Comparison of ENCODE assay signal across 9 cellular contexts in genomic region chr11:12813371-12814225, GRCh38.
DNase-seq lines count a peak whose midpoint lies in the region; ATAC-seq and TF ChIP-seq lines count a peak whose summit lies in the region.
"Had no signal": no experiment of that assay in that cellular context is flagged by ENCODE, and none has a peak within 500 bp of the region (broad histone marks: within the 10 kb centered on the region; RNA-seq: fewer than 3 reads in every experiment).

No MANE protein-coding gene starts in this region.

- POLR2A ChIA-PET in WTC11 (lab: Charles Lee), result interaction anchor here (0.9 to 1.3 kb wide), 3 partner anchors 8 to 51 kb away, joined by 3 to 6 read pairs (median 3); no protein-coding TSS in a partner anchor

- H3K4me1 Mint-ChIP-seq in WTC11, result peaks cover 71% of the 10 kb centered on the region
- H3K4me1 Mint-ChIP-seq in immature natural killer cell, result no peaks in the 10 kb centered on the region

- peaks cover 15 to 77% (median 60%) of the 10 kb centered on the region in 9 donors for H3K4me1 ChIP-seq in heart right ventricle
- H3K4me1 ChIP-seq in prostate gland (replicated peaks), result peaks cover 2% of the 10 kb centered on the region

- H3K27me3 ChIP-seq in heart right ventricle (no peaks in the 10 kb centered on the region), prostate gland (replicated peaks; ENCODE audit: insufficient read depth) (no peaks in the 10 kb centered on the region)

- H3K27ac Mint-ChIP-seq in WTC11 (peak overlapping the region; percentile 25; the same call in 1 of the 2 replicates), immature natural killer cell (no peak overlapping the region)

- H3K36me3 Mint-ChIP-seq in WTC11 (no peaks in the 10 kb centered on the region), immature natural killer cell (no peaks in the 10 kb centered on the region)

- intact Hi-C loops in heart right ventricle (cut with DNase I), result loop anchor here in 6 of 10 donors (5.0 to 10.0 kb wide), 6 partner anchors 71 to 399 kb away; partner anchors contain the start of gene TEAD1 (in 3 of the 6)
- intact Hi-C loops in prostate gland (cut with DNase I), result loop anchor here (5.0 to 10.0 kb wide), 3 partner anchors 79 to 209 kb away; no protein-coding TSS in a partner anchor

- H3K9me3 Mint-ChIP-seq in WTC11 (no peaks in the 10 kb centered on the region), immature natural killer cell (no peaks in the 10 kb centered on the region)

- DNase-seq in EH (ENCODE audit: low read depth), result peak; percentile 62
- DNase-seq in WTC11 (ENCODE audit: low spot score), result no peak
- DNase-seq in heart right ventricle, result peak in 1 of 2 donors; percentile 24
- no peak for DNase-seq in prostate gland (ENCODE audit: low spot score)
- no peak for DNase-seq in NCI-H1092 (lab: John Stamatoyannopoulos, UW)
- DNase-seq in effector CD8-positive, alpha-beta T cell (lab: John Stamatoyannopoulos, UW), result no peak
- DNase-seq in immature natural killer cell, result no peak
- no peak for DNase-seq in dedifferentiated amniotic fluid mesenchymal stem cell (ENCODE audit: extremely low spot score)
- DNase-seq: COR-L47 had no signal

- ATAC-seq in WTC11, result no peak
- ATAC-seq in heart right ventricle, result peak; percentile 12 to 50 (median 32)

- no peak overlapping the region for H3K4me3 Mint-ChIP-seq in WTC11
- H3K4me3 Mint-ChIP-seq in immature natural killer cell, result no peak overlapping the region

- no peak for TF ChIP-seq POLR2A in prostate gland (IDR thresholded peaks at IDR 0.05)

- H3K9me3 ChIP-seq in heart right ventricle, result no peaks in the 10 kb centered on the region
- H3K9me3 ChIP-seq in prostate gland, result no peaks in the 10 kb centered on the region

- no peaks in the 10 kb centered on the region for H3K27me3 Mint-ChIP-seq in WTC11 (ENCODE audit: low read depth)
- H3K27me3 Mint-ChIP-seq in immature natural killer cell (ENCODE audit: low read depth in 3 of 3), result peaks cover 0 to 4% (median 4%) of the 10 kb centered on the region in 3 donors

- H3K4me3 ChIP-seq in heart right ventricle, result no peak overlapping the region
- H3K4me3 ChIP-seq in prostate gland, result no peak overlapping the region

- H3K36me3 ChIP-seq in heart right ventricle (no peaks in the 10 kb centered on the region), prostate gland (no peaks in the 10 kb centered on the region)

- TF ChIP-seq CTCF in WTC11 (IDR thresholded peaks at IDR 0.05) (no peak), heart right ventricle (IDR thresholded peaks at IDR 0.05) (peak in 1 of 9 donors; percentile 13), prostate gland (IDR thresholded peaks at IDR 0.05) (peak in 1 of 4 experiments; percentile 40)

- H3K27ac ChIP-seq in heart right ventricle, result peak overlapping the region in 8 of 10 donors; percentile 10 to 78 (median 54)
- peak overlapping the region; percentile 59 to 63 for H3K27ac ChIP-seq in prostate gland

- CTCF ChIA-PET in WTC11 (lab: Charles Lee), result interaction anchor here (0.9 to 1.4 kb wide), 4 partner anchors 11 to 101 kb away, joined by 3 to 5 read pairs (median 4); no protein-coding TSS in a partner anchor

- WGBS in heart right ventricle, 2 donors, result 54% methylated on average over 9 of the region's 9 CpGs
- WGBS in prostate gland, result 54% methylated on average over 8 of the region's 9 CpGs

TF ChIP-seq in WTC11, 78 proteins besides CTCF, POLR2A, EP300 and RAD21 (continues in another document):
- TF ChIP-seq FOXJ3 (CRISPR knock-in tag; IDR thresholded peaks at IDR 0.05; ENCODE audit: borderline replicate concordance), result no peak
- TF ChIP-seq NR3C1 (CRISPR knock-in tag; conservative IDR thresholded peaks at IDR 0.05; ENCODE audit: low read depth), result no peak
- TF ChIP-seq PRDM15 (CRISPR knock-in tag; IDR thresholded peaks at IDR 0.05), result no peak
- TF ChIP-seq CDX4 (CRISPR knock-in tag; IDR thresholded peaks at IDR 0.05; ENCODE audit: borderline replicate concordance), result no peak
- no peak for TF ChIP-seq HMGXB4 (CRISPR knock-in tag; IDR thresholded peaks at IDR 0.05)
- no peak for TF ChIP-seq E2F1 (CRISPR knock-in tag; IDR thresholded peaks at IDR 0.05)
- no peak for TF ChIP-seq FOXP4 (CRISPR knock-in tag; IDR thresholded peaks at IDR 0.05)
- TF ChIP-seq ZSCAN18 (CRISPR knock-in tag; IDR thresholded peaks at IDR 0.05), result no peak
- no peak for TF ChIP-seq CREB1 (CRISPR knock-in tag; IDR thresholded peaks at IDR 0.05)
